8 cellular contexts compared by ENCODE assay signal in the genomic region with DNA sequence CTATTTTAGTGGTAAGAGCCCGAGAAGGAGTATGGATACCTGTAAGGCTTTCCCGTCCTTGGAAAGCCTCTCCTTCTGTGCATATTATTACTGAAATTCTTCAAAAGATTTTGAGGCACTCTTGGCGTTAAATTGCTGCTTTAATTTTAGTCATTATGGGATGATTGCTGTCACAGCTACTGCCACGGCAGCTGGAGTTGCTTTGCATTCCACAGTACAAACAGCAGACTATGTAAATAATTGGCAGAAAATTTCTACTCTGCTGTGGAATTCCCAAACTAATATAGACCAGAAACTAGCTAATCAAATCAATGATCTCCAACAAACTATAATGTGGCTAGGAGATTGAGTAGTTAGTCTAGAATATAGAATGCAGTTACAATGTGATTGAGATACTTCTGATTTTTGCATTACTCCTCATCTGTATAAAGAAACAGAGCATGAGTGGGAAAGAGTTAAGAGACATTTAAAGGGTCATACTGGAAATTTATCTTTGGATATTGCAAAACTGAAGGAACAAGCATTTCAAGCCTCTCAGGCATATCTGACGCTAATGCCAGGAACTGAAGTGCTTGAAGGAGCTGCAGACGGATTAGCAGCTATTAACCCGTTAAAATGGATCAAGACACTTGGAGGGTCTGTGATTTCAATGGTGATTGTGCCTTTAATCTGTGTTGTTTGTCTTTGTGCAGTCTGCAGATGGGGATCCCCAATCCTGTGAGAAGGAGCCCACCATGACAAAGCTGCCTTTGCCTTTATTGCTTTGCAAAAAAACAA.
A peak's percentile ranks its signal among the peaks of the same experiment; 100 is the strongest.
DNase-seq lines count a peak whose midpoint lies in the region; ATAC-seq and TF ChIP-seq lines count a peak whose summit lies in the region.
"Not testable (repeated sequence)": the region's sequence is repeated elsewhere in the genome, so short reads cannot be mapped to it uniquely, and the experiment has no call there.

No MANE protein-coding gene starts in this region.

- H3K27me3 ChIP-seq in Caco-2 (replicated peaks; ENCODE audit: control insufficient read depth, insufficient read depth, low read length); WERI-Rb-1 (ENCODE audit: insufficient read depth, low read depth, severe bottlenecking); left lung; mesenchymal stem cell (ENCODE audit: control insufficient read depth in 1 of 2, insufficient read depth in 1 of 2, low read length in 2 of 2); upper lobe of right lung: not testable (repeated sequence)
- peaks cover 80% of the 10 kb centered on the region for H3K27me3 ChIP-seq in neural progenitor cell

- not testable (repeated sequence) for TF ChIP-seq CTCF in Caco-2 (IDR thresholded peaks at IDR 0.05; ENCODE audit: insufficient read depth in 1 of 2, low read depth in 1 of 2, low read length in 1 of 2, severe bottlenecking in 1 of 2, unreplicated experiment in 1 of 2); WERI-Rb-1 (IDR thresholded peaks at IDR 0.05; ENCODE audit: low read depth, low read length); left lung (IDR thresholded peaks at IDR 0.05); neural progenitor cell (IDR thresholded peaks at IDR 0.05); upper lobe of right lung (IDR thresholded peaks at IDR 0.05)

- peaks cover 11% of the 10 kb centered on the region for H3K9me3 Mint-ChIP-seq in Caco-2 (ENCODE audit: unreplicated experiment)
- not testable (repeated sequence) for H3K9me3 Mint-ChIP-seq in neural progenitor cell

- H3K14ac ChIP-seq in mesenchymal stem cell (ENCODE audit: low read length in 2 of 2), result not testable (repeated sequence)

- CTCF ChIA-PET in Caco-2 (lab: Charles Lee), result not testable (repeated sequence)

- H3F3A ChIP-seq in neural progenitor cell (ENCODE audit: low read depth), result peaks cover 38% of the 10 kb centered on the region

- intact Hi-C loops in Caco-2 (cut with micrococcal nuclease; ENCODE audit: unreplicated experiment), result loop anchor here (1.0 to 5.0 kb wide), 2 partner anchors 11 to 51 kb away; no protein-coding TSS in a partner anchor
- intact Hi-C loops in left lung (cut with DNase I); upper lobe of right lung (cut with DNase I): not testable (repeated sequence)

- H3K23ac ChIP-seq in mesenchymal stem cell (ENCODE audit: low read length in 2 of 2), result not testable (repeated sequence)

- not testable (repeated sequence) for H3K36me3 ChIP-seq in Caco-2 (ENCODE audit: control insufficient read depth, insufficient read depth, low read length); WERI-Rb-1; left lung; mesenchymal stem cell (ENCODE audit: control insufficient read depth in 1 of 2, insufficient read depth in 2 of 2, low read depth in 1 of 2, low read length in 2 of 2); neural progenitor cell; upper lobe of right lung

- ATAC-seq in left lung, result peak; percentile 63
- ATAC-seq in upper lobe of right lung, result not testable (repeated sequence)

- H2BK120ac ChIP-seq in mesenchymal stem cell (ENCODE audit: low read depth, low read length), result not testable (repeated sequence)

- not testable (repeated sequence) for H2AFZ ChIP-seq in mesenchymal stem cell (ENCODE audit: low read depth, low read length); neural progenitor cell (replicated peaks)

- H3K27ac Mint-ChIP-seq in Caco-2 (ENCODE audit: unreplicated experiment), result peak overlapping the region; percentile 74
- H3K27ac Mint-ChIP-seq in neural progenitor cell, result not testable (repeated sequence)

- not testable (repeated sequence) for H4K91ac ChIP-seq in mesenchymal stem cell (ENCODE audit: low read length)

- not testable (repeated sequence) for H4K8ac ChIP-seq in mesenchymal stem cell (ENCODE audit: low read length)

- 35% methylated on average over 6 of the region's 7 CpGs for WGBS in mesenchymal stem cell

- H3K18ac ChIP-seq in mesenchymal stem cell (ENCODE audit: low read depth in 1 of 2, low read length in 2 of 2), result not testable (repeated sequence)

- H3K4me3 Mint-ChIP-seq in Caco-2 (ENCODE audit: unreplicated experiment), result not testable (repeated sequence)
- H3K4me3 Mint-ChIP-seq in neural progenitor cell, result peak overlapping the region; percentile 11

- not testable (repeated sequence) for H3K27me3 Mint-ChIP-seq in Caco-2 (ENCODE audit: insufficient read depth, unreplicated experiment); neural progenitor cell (ENCODE audit: insufficient read depth, low read depth)

- peak overlapping the region; percentile 40 for H3K4me2 ChIP-seq in mesenchymal stem cell (ENCODE audit: low read length, poor library complexity, severe bottlenecking)
- peak overlapping the region; percentile 64 for H3K4me2 ChIP-seq in neural progenitor cell

- H3K9ac ChIP-seq in mesenchymal stem cell (ENCODE audit: low read length); neural progenitor cell: not testable (repeated sequence)

- H3K36me3 Mint-ChIP-seq in Caco-2 (ENCODE audit: insufficient read depth, unreplicated experiment); neural progenitor cell: not testable (repeated sequence)

- H2AK5ac ChIP-seq in mesenchymal stem cell (ENCODE audit: low read length, severe bottlenecking), result not testable (repeated sequence)

- not testable (repeated sequence) for H3K4me3 ChIP-seq in Caco-2 (ENCODE audit: low read depth, low read length); WERI-Rb-1 (ENCODE audit: low read depth, low read length); left lung; mesenchymal stem cell (ENCODE audit: insufficient read depth in 1 of 2, low read depth in 1 of 2, low read length in 2 of 2); upper lobe of right lung
- peak overlapping the region; percentile 1 for H3K4me3 ChIP-seq in neural progenitor cell

- not testable (repeated sequence) for H3K9me3 ChIP-seq in Caco-2; WERI-Rb-1 (ENCODE audit: severe bottlenecking); left lung; mesenchymal stem cell (ENCODE audit: control insufficient read depth, low read length); neural progenitor cell (ENCODE audit: low read depth); upper lobe of right lung

- not testable (repeated sequence) for H2BK12ac ChIP-seq in mesenchymal stem cell (ENCODE audit: low read length in 2 of 2)

- not testable (repeated sequence) for H3K79me1 ChIP-seq in mesenchymal stem cell (replicated peaks; ENCODE audit: low read length, poor library complexity, severe bottlenecking)

- H3K27ac ChIP-seq in WERI-Rb-1, result peak overlapping the region; percentile 61
- not testable (repeated sequence) for H3K27ac ChIP-seq in left lung, neural progenitor cell
- peak overlapping the region; percentile 85 for H3K27ac ChIP-seq in mesenchymal stem cell (ENCODE audit: low read length, poor library complexity, severe bottlenecking)
- peak overlapping the region; percentile 0 for H3K27ac ChIP-seq in upper lobe of right lung

- not testable (repeated sequence) for DNase-seq in Caco-2, left lung, mesenchymal stem cell, upper lobe of right lung
- DNase-seq in NCI-H524 treated with DMSO at 0.1 percent for 48 hours (lab: John Stamatoyannopoulos, UW), result peak; percentile 69
- DNase-seq in WERI-Rb-1, result peak; percentile 39
- peak; percentile 61 for DNase-seq in neural progenitor cell (ENCODE audit: low spot score)
- DNase-seq in renal cortical epithelial cell (ENCODE audit: low read depth), result peak; percentile 4

- POLR2A ChIA-PET in Caco-2 (lab: Charles Lee), result not testable (repeated sequence)

- peaks cover 35% of the 10 kb centered on the region for H3K4me1 ChIP-seq in Caco-2
- H3K4me1 ChIP-seq in left lung, upper lobe of right lung: not testable (repeated sequence)
- H3K4me1 ChIP-seq in mesenchymal stem cell (ENCODE audit: control insufficient read depth, insufficient read depth, low read depth, low read length), result peaks cover 19% of the 10 kb centered on the region
- peaks cover 64% of the 10 kb centered on the region for H3K4me1 ChIP-seq in neural progenitor cell

- peak overlapping the region; percentile 80 for H2BK5ac ChIP-seq in mesenchymal stem cell (ENCODE audit: low read depth, low read length, poor library complexity, severe bottlenecking)

- not testable (repeated sequence) for H4K20me1 ChIP-seq in neural progenitor cell (ENCODE audit: low read depth)

- not testable (repeated sequence) for BruUV-seq in Caco-2 (replicated peaks; lab: Mats Ljungman, UMichigan)

- H2BK15ac ChIP-seq in mesenchymal stem cell (ENCODE audit: low read depth, poor library complexity, severe bottlenecking), result not testable (repeated sequence)

- not testable (repeated sequence) for H3K4ac ChIP-seq in mesenchymal stem cell (ENCODE audit: low read depth in 1 of 2, low read length in 2 of 2)

- H3K4me1 Mint-ChIP-seq in Caco-2 (ENCODE audit: low read depth, unreplicated experiment) (peaks cover 41% of the 10 kb centered on the region), neural progenitor cell (peaks cover 59% of the 10 kb centered on the region)

- not testable (repeated sequence) for H3K79me2 ChIP-seq in neural progenitor cell (ENCODE audit: low read depth)
